In the genomic region with DNA sequence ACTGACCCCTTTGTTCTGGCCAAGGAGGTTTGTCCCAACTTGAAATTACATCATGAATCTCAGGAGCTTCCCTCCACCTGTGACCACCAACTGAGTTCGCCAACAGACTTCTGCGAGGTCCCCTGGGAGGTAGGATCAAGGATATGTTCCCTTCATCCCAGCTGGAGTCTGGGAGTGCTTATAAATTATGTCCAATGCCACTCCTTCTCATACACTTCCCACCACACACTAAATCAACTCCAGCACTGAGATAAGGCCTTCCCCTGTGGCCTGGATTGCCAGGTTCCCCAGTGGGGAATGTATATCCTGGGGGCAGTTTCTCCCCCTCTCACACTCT, we compare ENCODE assay signal across 14 cellular contexts.
"Had no signal": no experiment of that assay in that cellular context is flagged by ENCODE, and none has a peak within 500 bp of the region (broad histone marks: within the 10 kb centered on the region; RNA-seq: fewer than 3 reads in every experiment).

No MANE protein-coding gene starts in this region.

- H3K27ac ChIP-seq: breast epithelium, right atrium auricular region, skin epidermis, transverse colon had no signal

- ATAC-seq: left ventricle myocardium superior, natural killer cell had no signal

- H3K36me3 ChIP-seq: breast epithelium, right atrium auricular region, transverse colon had no signal

- DNase-seq: activated naive CD8-positive, alpha-beta T cell treated with anti-CD3 and anti-CD28 coated beads for 36 hours; head of caudate nucleus; kidney glomerular epithelial cell; left ventricle myocardium superior; natural killer cell; nucleus accumbens; stimulated activated CD4-positive, alpha-beta T cell treated with anti-CD3 and anti-CD28 coated beads, Interleukin-15, amount 100 ng/mL, for 24 hours; stimulated activated CD4-positive, alpha-beta T cell treated with anti-CD3 and anti-CD28 coated beads, Interleukin-4, amount 100 ng/mL, for 1 hour; stimulated activated naive CD4-positive, alpha-beta T cell treated with Interleukin-2 at 50 U/mL for 16 hours; substantia nigra; transverse colon had no signal

- H3K27me3 ChIP-seq: breast epithelium, right atrium auricular region, transverse colon had no signal

- H3K4me3 ChIP-seq: breast epithelium, right atrium auricular region, skin epidermis, transverse colon had no signal

- H3K4me1 ChIP-seq: breast epithelium, right atrium auricular region, transverse colon had no signal
